In the genomic region with DNA sequence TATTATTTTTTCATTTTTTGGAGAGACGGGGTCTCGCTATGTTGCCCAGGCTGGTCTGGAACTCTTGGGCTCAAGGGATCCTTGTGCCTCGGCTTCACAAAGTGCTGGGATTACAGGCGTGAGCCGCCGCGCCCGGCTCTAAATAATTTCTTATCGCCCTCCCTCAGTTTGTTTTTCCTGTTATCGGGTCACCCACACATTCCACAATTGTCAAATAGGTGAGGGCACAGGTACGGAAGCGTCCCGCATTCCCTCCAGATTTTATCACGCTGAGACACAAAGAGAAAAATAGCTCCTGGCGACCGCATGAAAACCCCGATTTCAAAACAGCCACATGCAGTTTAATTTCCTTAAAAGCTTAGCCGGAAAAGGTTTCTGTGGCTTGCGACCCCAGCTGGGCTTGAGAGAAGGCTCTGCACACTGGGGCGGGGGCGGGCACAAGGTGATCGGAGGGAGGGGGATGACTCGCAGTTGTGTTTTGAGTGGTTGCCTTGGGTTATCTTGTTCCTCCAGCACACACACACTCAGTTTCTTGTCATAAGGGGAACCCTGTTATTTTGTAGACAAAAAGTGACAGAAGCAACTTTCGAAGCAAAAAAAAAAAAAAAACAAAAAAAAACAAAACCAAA, we compare ENCODE assay signal across 7 cellular contexts. TPM values are rescaled to one million over a fixed set of nuclear protein-coding genes. Genes with fewer than 3 reads are reported as not detected.
A peak's percentile ranks its signal among the peaks of the same experiment; 100 is the strongest.
DNase-seq lines count a peak whose midpoint lies in the region; ATAC-seq and TF ChIP-seq lines count a peak whose summit lies in the region.

No MANE protein-coding gene starts in this region.

- H4K20me1 ChIP-seq in SU-DHL-6 (ENCODE audit: low read depth, low read length) = no peaks in the 10 kb centered on the region; the same call in 1 of the 2 replicates

- peak overlapping the region; percentile 78 for H2AFZ ChIP-seq in SU-DHL-6 (ENCODE audit: low read depth, low read length, severe bottlenecking)

- peaks cover 46% of the 10 kb centered on the region for H3K4me1 Mint-ChIP-seq in activated naive CD8-positive, alpha-beta T cell treated with anti-CD3 and anti-CD28 coated beads, Interleukin-2, amount 10 ng/mL, durations not matched to agents 7 days and 5 days

- no peaks in the 10 kb centered on the region for H3K27me3 ChIP-seq in SU-DHL-6 (ENCODE audit: low read length)

- peaks cover 9% of the 10 kb centered on the region for H3K27me3 Mint-ChIP-seq in activated naive CD8-positive, alpha-beta T cell treated with anti-CD3 and anti-CD28 coated beads, Interleukin-2, amount 10 ng/mL, durations not matched to agents 7 days and 5 days

- H3K9me3 ChIP-seq in SU-DHL-6 (ENCODE audit: insufficient read depth, low read length) = no peaks in the 10 kb centered on the region

- no peaks in the 10 kb centered on the region for H3K36me3 ChIP-seq in SU-DHL-6 (ENCODE audit: low read length)

- no peak for TF ChIP-seq CTCF in SU-DHL-6 (IDR thresholded peaks at IDR 0.05; ENCODE audit: insufficient read depth, low read length, poor library complexity, severe bottlenecking)

- peak overlapping the region; percentile 63 for H3K4me2 ChIP-seq in SU-DHL-6 (ENCODE audit: low read depth, low read length, poor library complexity, severe bottlenecking)

- peak; percentile 33 for ATAC-seq in HG03196 (IDR thresholded peaks at IDR 0.05; ENCODE audit: unreplicated experiment)
- peak; percentile 57 for ATAC-seq in activated naive CD8-positive, alpha-beta T cell treated with anti-CD3 and anti-CD28 coated beads, Interleukin-2, amount 10 ng/mL, durations not matched to agents 7 days and 5 days (ENCODE audit: low read depth)

- H3K27ac Mint-ChIP-seq in activated naive CD8-positive, alpha-beta T cell treated with anti-CD3 and anti-CD28 coated beads, Interleukin-2, amount 10 ng/mL, durations not matched to agents 7 days and 5 days = peak overlapping the region; percentile 95

- H3K79me2 ChIP-seq in SU-DHL-6 (ENCODE audit: insufficient read depth, low read length) = no peaks in the 10 kb centered on the region

- H3F3A ChIP-seq in SU-DHL-6 (ENCODE audit: insufficient read depth) = 0 out of 2 replicates have a peak, but pooled peaks cover 5% of the 10 kb centered on the region

- POLR2A ChIA-PET in activated naive CD8-positive, alpha-beta T cell treated with anti-CD3 and anti-CD28 coated beads, Interleukin-2, amount 10 ng/mL, durations not matched to agents 7 days and 5 days (lab: Charles Lee) = interaction anchor here (0.6 to 4.8 kb wide), 26 partner anchors 9 to 762 kb away, joined by 3 to 88 read pairs (median 5); no protein-coding TSS in a partner anchor

- peak overlapping the region; percentile 33; the same call in 1 of the 2 replicates for H3K27ac ChIP-seq in SU-DHL-6 (ENCODE audit: low read depth, low read length)

- no peaks in the 10 kb centered on the region for H3K9me2 ChIP-seq in SU-DHL-6 (replicated peaks; ENCODE audit: insufficient read depth, low read length)

- peak overlapping the region; percentile 97 for H3K4me3 Mint-ChIP-seq in activated naive CD8-positive, alpha-beta T cell treated with anti-CD3 and anti-CD28 coated beads, Interleukin-2, amount 10 ng/mL, durations not matched to agents 7 days and 5 days

- H3K4me3 ChIP-seq in SU-DHL-6 (ENCODE audit: insufficient read depth, low read length, poor library complexity, severe bottlenecking) = peak overlapping the region; percentile 55

- DNase-seq in GM19240 (ENCODE audit: insufficient read length, low spot score) = peak; percentile 51
- DNase-seq in activated naive CD8-positive, alpha-beta T cell treated with anti-CD3 and anti-CD28 coated beads, Interleukin-2, amount 10 ng/mL, durations not matched to agents 7 days and 5 days = peak; percentile 66
- peak; percentile 68 for DNase-seq in iPS-NIHi11 (ENCODE audit: low spot score)
- peak; percentile 28 to 48 for DNase-seq in stimulated activated CD4-positive, alpha-beta T cell treated with anti-CD3 and anti-CD28 coated beads, Interleukin-1b, Interleukin-23, amount 100 ng/mL, for 1 hour (ENCODE audit: low read depth in 2 of 2)
- DNase-seq in putamen (ENCODE audit: low spot score) = no peak

- H3K9ac ChIP-seq in SU-DHL-6 (ENCODE audit: low read length) = peak overlapping the region; percentile 48

- H3K9me3 Mint-ChIP-seq in activated naive CD8-positive, alpha-beta T cell treated with anti-CD3 and anti-CD28 coated beads, Interleukin-2, amount 10 ng/mL, durations not matched to agents 7 days and 5 days = no peaks in the 10 kb centered on the region

- H3K36me3 Mint-ChIP-seq in activated naive CD8-positive, alpha-beta T cell treated with anti-CD3 and anti-CD28 coated beads, Interleukin-2, amount 10 ng/mL, durations not matched to agents 7 days and 5 days = peaks cover 7% of the 10 kb centered on the region

RNA-seq across cellular contexts. Expression of a gene that starts 0.7 kb away (rescaled TPM):
- 10 to 100 TPM; 62.7 to 74.9 TPM for total RNA-seq in activated naive CD8-positive, alpha-beta T cell treated with anti-CD3 and anti-CD28 coated beads, Interleukin-2, amount 10 ng/mL, durations not matched to agents 7 days and 5 days
